8 cellular contexts compared by ENCODE assay signal in genomic region chr4:24473309-24473721, GRCh38.
A peak's percentile ranks its signal among the peaks of the same experiment; 100 is the strongest.
DNase-seq lines count a peak whose midpoint lies in the region; ATAC-seq and TF ChIP-seq lines count a peak whose summit lies in the region.

No MANE protein-coding gene starts in this region.

- DNase-seq in CD14-positive monocyte (ENCODE audit: low spot score) (no peak), HL-60 (ENCODE audit: low read depth in 1 of 2, low spot score in 1 of 2) (peak; percentile 30 to 47), SK-N-MC (ENCODE audit: low read depth, low spot score) (no peak), epithelial cell of proximal tubule (ENCODE audit: low read depth) (no peak)
- no peak for DNase-seq in stimulated activated CD4-positive, alpha-beta T cell treated with anti-CD3 and anti-CD28 coated beads, Interleukin-15, amount 100 ng/mL, for 24 hours

- H3K27ac Mint-ChIP-seq in CD14-positive monocyte: no peak overlapping the region

- TF ChIP-seq CTCF in CD14-positive monocyte (IDR thresholded peaks at IDR 0.05) (no peak), HL-60 (IDR thresholded peaks at IDR 0.05; ENCODE audit: insufficient read depth, low read length) (no peak), epithelial cell of proximal tubule (conservative IDR thresholded peaks at IDR 0.05; ENCODE audit: low read depth, low read length) (no peak)

- H3K9me3 Mint-ChIP-seq in CD14-positive monocyte: peaks cover 0 to 26% (median 9%) of the 10 kb centered on the region in 7 donors

- peaks cover 4% of the 10 kb centered on the region for H3K4me1 ChIP-seq in muscle layer of colon (ENCODE audit: insufficient read depth, low read length)

- ATAC-seq in HG03432 (IDR thresholded peaks at IDR 0.05; ENCODE audit: unreplicated experiment) (no peak), HG03457 (IDR thresholded peaks at IDR 0.05; ENCODE audit: unreplicated experiment) (no peak)

- peaks cover 27% of the 10 kb centered on the region for H3K4me1 Mint-ChIP-seq in CD14-positive monocyte

- intact Hi-C loops in CD14-positive monocyte (cut with micrococcal nuclease): no loop called here

- H3K4me3 ChIP-seq in HL-60 (replicated peaks; ENCODE audit: insufficient read depth, low read length) (peak overlapping the region; percentile 71), SK-N-MC (peak overlapping the region; percentile 79), epithelial cell of proximal tubule (ENCODE audit: low read depth, low read length) (peak overlapping the region; percentile 64), muscle layer of colon (ENCODE audit: low read depth in 1 of 2, low read length in 2 of 2) (peak overlapping the region; percentile 45 to 69)

- H3K4me3 Mint-ChIP-seq in CD14-positive monocyte: peak overlapping the region; percentile 80 to 99

- no peak overlapping the region for H3K9ac ChIP-seq in SK-N-MC (ENCODE audit: insufficient read length)
- no peak overlapping the region for H3K9ac ChIP-seq in muscle layer of colon (ENCODE audit: low read length)

- H3K27me3 ChIP-seq in HL-60 (ENCODE audit: insufficient read depth, poor library complexity, severe bottlenecking) (peaks cover 30% of the 10 kb centered on the region), muscle layer of colon (ENCODE audit: control insufficient read depth in 1 of 2, insufficient read depth in 2 of 2, low read length in 2 of 2) (peaks cover 0 to 22% of the 10 kb centered on the region in 2 donors)

- peaks cover 62 to 96% (median 75%) of the 10 kb centered on the region in 3 donors for H3K27me3 Mint-ChIP-seq in CD14-positive monocyte (ENCODE audit: low read depth in 3 of 3)

- H3K36me3 Mint-ChIP-seq in CD14-positive monocyte: peaks cover 3 to 7% of the 10 kb centered on the region in 2 donors

- no peaks in the 10 kb centered on the region for H3K9me3 ChIP-seq in SK-N-MC (ENCODE audit: low read depth, low read length)
- H3K9me3 ChIP-seq in muscle layer of colon (ENCODE audit: low read length): no peaks in the 10 kb centered on the region

- H3K36me3 ChIP-seq in SK-N-MC (ENCODE audit: insufficient read depth, low read length) (no peaks in the 10 kb centered on the region), muscle layer of colon (ENCODE audit: insufficient read depth, low read length) (no peaks in the 10 kb centered on the region)

- H3K27ac ChIP-seq in HL-60 (replicated peaks) (no peak overlapping the region), SK-N-MC (no peak overlapping the region), muscle layer of colon (ENCODE audit: low read depth, low read length) (no peak overlapping the region)

Comparison
In these comparisons a context has a peak if more than half of its experiments do, and no peak if none do; other contexts are left out.
1. DNase-seq: peak in HL-60 (2 of 2); none in CD14-positive monocyte (single experiment), SK-N-MC (single experiment), epithelial cell of proximal tubule (single experiment) and stimulated activated CD4-positive, alpha-beta T cell treated with anti-CD3 and anti-CD28 coated beads, Interleukin-15, amount 100 ng/mL, for 24 hours (single experiment).
2. Peak in every context shown above with its lines, with median percentiles within 50 percentile points of each other: H3K4me3 ChIP-seq.